3 cellular contexts compared by ENCODE assay signal in genomic region chr4:41964401-41964800, GRCh38.
TF ChIP-seq lines count a peak whose summit lies in the region.

No MANE protein-coding gene starts in this region.

TF ChIP-seq in A549, 52 proteins besides CTCF, POLR2A, EP300 and RAD21:
- no peak for TF ChIP-seq HOXB5 (CRISPR knock-in tag; IDR thresholded peaks at IDR 0.05)
- TF ChIP-seq CEBPB (IDR thresholded peaks at IDR 0.05) = peak; percentile 38 to 71; a peak in 3 of 4 replicates
- no peak for TF ChIP-seq NFE2L2 (conservative IDR thresholded peaks at IDR 0.05; ENCODE audit: low read length)

TF ChIP-seq in IMR-90, 13 proteins besides CTCF, POLR2A, EP300 and RAD21:
- TF ChIP-seq, protein P1, sequence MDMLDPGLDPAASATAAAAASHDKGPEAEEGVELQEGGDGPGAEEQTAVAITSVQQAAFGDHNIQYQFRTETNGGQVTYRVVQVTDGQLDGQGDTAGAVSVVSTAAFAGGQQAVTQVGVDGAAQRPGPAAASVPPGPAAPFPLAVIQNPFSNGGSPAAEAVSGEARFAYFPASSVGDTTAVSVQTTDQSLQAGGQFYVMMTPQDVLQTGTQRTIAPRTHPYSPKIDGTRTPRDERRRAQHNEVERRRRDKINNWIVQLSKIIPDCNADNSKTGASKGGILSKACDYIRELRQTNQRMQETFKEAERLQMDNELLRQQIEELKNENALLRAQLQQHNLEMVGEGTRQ (IDR thresholded peaks at IDR 0.05; ENCODE audit: low read depth, low read length) = no peak
- no peak for TF ChIP-seq FOS (IDR thresholded peaks at IDR 0.05; ENCODE audit: low read depth, low read length)
- TF ChIP-seq CEBPB (IDR thresholded peaks at IDR 0.05; ENCODE audit: low read depth, low read length) = peak; percentile 95
TF ChIP-seq in IMR-90: peak in this region for 1.

TF ChIP-seq in K562, 482 proteins besides CTCF, POLR2A, EP300 and RAD21:
- TF ChIP-seq ZNF398 (CRISPR knock-in tag; IDR thresholded peaks at IDR 0.05) (no peak), CEBPG (CRISPR knock-in tag; IDR thresholded peaks at IDR 0.05) (no peak), CEBPG (tag; conservative IDR thresholded peaks at IDR 0.05 in 1 of 2, IDR thresholded peaks at IDR 0.05 in 1 of 2) (peak; percentile 49 to 99; a peak in 3 of 4 replicates), CEBPB (tag; IDR thresholded peaks at IDR 0.05) (peak; percentile 95)
